In genomic region chr15:86062646-86063193, GRCh38 we compare ENCODE assay signal across 1 cellular context.
TF ChIP-seq lines count a peak whose summit lies in the region.

No MANE protein-coding gene starts in this region.

TF ChIP-seq in GM23338, 12 proteins besides CTCF, POLR2A, EP300 and RAD21 (continued from another document):
- TF ChIP-seq ZNF462 (CRISPR knock-in tag; IDR thresholded peaks at IDR 0.05) (no peak), ZNF114 (CRISPR knock-in tag; IDR thresholded peaks at IDR 0.05) (no peak), EZH2phosphoT487 (IDR thresholded peaks at IDR 0.05; ENCODE audit: unreplicated experiment) (no peak), REST (IDR thresholded peaks at IDR 0.05; ENCODE audit: unreplicated experiment) (no peak), STAT1 (IDR thresholded peaks at IDR 0.05; ENCODE audit: unreplicated experiment) (no peak), ZNF331 (CRISPR knock-in tag; IDR thresholded peaks at IDR 0.05; ENCODE audit: low read depth) (no peak)
